Comparison of ENCODE assay signal across 21 cellular contexts in the genomic region with DNA sequence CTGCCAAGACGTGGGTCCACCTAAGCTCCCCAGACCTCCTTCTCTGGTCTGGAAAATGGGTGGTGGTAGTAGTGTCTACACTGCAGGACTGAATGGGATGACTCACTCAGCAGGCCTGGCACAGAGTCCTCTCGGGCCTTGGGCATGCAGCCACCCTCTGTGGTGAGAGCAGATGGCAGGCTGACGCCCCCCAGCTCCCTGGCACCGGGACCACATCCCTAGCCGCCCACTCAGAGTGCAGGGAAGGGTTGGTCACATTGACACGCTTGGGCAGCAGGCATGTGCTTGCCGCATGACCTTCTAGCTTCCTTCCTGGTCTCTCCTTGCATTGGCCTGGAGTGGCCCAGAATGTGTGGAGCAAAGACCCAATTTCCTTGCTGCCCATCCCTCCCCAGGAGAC. TPM values are rescaled to one million over a fixed set of nuclear protein-coding genes. Genes with fewer than 3 reads are reported as not detected.
DNase-seq lines count a peak whose midpoint lies in the region; FAIRE-seq and TF ChIP-seq lines count a peak whose summit lies in the region.
"Had no signal": no experiment of that assay in that cellular context is flagged by ENCODE, and none has a peak within 500 bp of the region (broad histone marks: within the 10 kb centered on the region; RNA-seq: fewer than 3 reads in every experiment).

No MANE protein-coding gene starts in this region.

- no peak for TF ChIP-seq EP300 in sigmoid colon (IDR thresholded peaks at IDR 0.05)

- no peak for TF ChIP-seq CTCF in kidney (IDR thresholded peaks at IDR 0.05; ENCODE audit: borderline replicate concordance, extremely low read depth, insufficient read depth)
- TF ChIP-seq CTCF in sigmoid colon (IDR thresholded peaks at IDR 0.05): no peak

- H3K27me3 ChIP-seq in sigmoid colon: peaks cover 17 to 43% (median 30%) of the 10 kb centered on the region in 3 donors
- H3K27me3 ChIP-seq: vagina had no signal

- peak; percentile 15 for DNase-seq in H4 (ENCODE audit: low spot score)
- DNase-seq in NCI-H446 (lab: John Stamatoyannopoulos, UW): peak; percentile 83 to 96
- DNase-seq in kidney: peak; percentile 63
- DNase-seq in sigmoid colon: peak; percentile 56
- no peak for DNase-seq in stimulated activated CD4-positive, alpha-beta T cell treated with anti-CD3 and anti-CD28 coated beads, Interleukin-4, amount 100 ng/mL, for 24 hours
- no peak for DNase-seq in LoVo (ENCODE audit: low spot score)
- DNase-seq in activated naive CD4-positive, alpha-beta T cell treated with anti-CD3 and anti-CD28 coated beads, Interleukin-2, amount 50 U/mL, for 16 hours: no peak
- DNase-seq: activated CD4-positive, alpha-beta T cell treated with anti-CD3 and anti-CD28 coated beads, Interleukin-2, amount 50 U/mL, for 48 hours; activated CD8-positive, alpha-beta memory T cell treated with anti-CD3 and anti-CD28 coated beads, Interleukin-2, amount 50 U/mL, for 48 hours; CD8-positive, alpha-beta T cell; DMS53; GF-D8; natural killer cell; NCI-H1105; NCI-H524 treated with DMSO at 0.1 percent for 48 hours; stimulated activated CD4-positive, alpha-beta T cell treated with anti-CD3 and anti-CD28 coated beads, Interleukin-2, amount 100 ng/mL, for 24 hours; T1000 had no signal

- H3K36me3 ChIP-seq in kidney (ENCODE audit: control insufficient read depth in 1 of 2, insufficient read depth in 2 of 2, low read length in 2 of 2) (no peaks in the 10 kb centered on the region), sigmoid colon (no peaks in the 10 kb centered on the region)
- H3K36me3 ChIP-seq: vagina had no signal

- H3K9ac ChIP-seq in kidney (ENCODE audit: low read length in 2 of 2): no peak overlapping the region

- H3K4me3 ChIP-seq in kidney (ENCODE audit: low read length in 2 of 2): no peak overlapping the region
- H3K4me3 ChIP-seq in sigmoid colon: no peak overlapping the region
- H3K4me3 ChIP-seq: coronary artery, skin epidermis, vagina had no signal

- H3K4me1 ChIP-seq in kidney (ENCODE audit: control insufficient read depth in 1 of 2, insufficient read depth in 1 of 2, low read depth in 1 of 2, low read length in 2 of 2): no peaks in the 10 kb centered on the region
- peaks cover 0 to 13% (median 8%) of the 10 kb centered on the region in 4 donors for H3K4me1 ChIP-seq in sigmoid colon

- H3K9me3 ChIP-seq in kidney (ENCODE audit: control insufficient read depth in 1 of 2, low read length in 2 of 2): no peaks in the 10 kb centered on the region
- H3K9me3 ChIP-seq in sigmoid colon: no peaks in the 10 kb centered on the region
- H3K9me3 ChIP-seq: vagina had no signal

- no peak for TF ChIP-seq POLR2A in sigmoid colon (IDR thresholded peaks at IDR 0.05)

- intact Hi-C loops in kidney (cut with DNase I): no loop called here
- intact Hi-C loops in sigmoid colon (cut with DNase I): no loop called here

- 61 to 76% methylated on average over 7 of the region's 7 CpGs for WGBS in sigmoid colon, 2 donors

- H3K27ac ChIP-seq in kidney (ENCODE audit: low read depth in 2 of 2, low read length in 2 of 2) (no peak overlapping the region), sigmoid colon (no peak overlapping the region)
- H3K27ac ChIP-seq: coronary artery, RWPE1, skin epidermis, vagina had no signal

- no peak for FAIRE-seq in kidney (lab: Jason Lieb, UNC)

RNA-seq across cellular contexts. Expression of a gene that starts 30.7 kb away (rescaled TPM):
- total RNA-seq in H4 (2014; rRNA removed; shearing (Covaris generic)): 0.10 TPM in 1 of 2 replicates, not detected in the other
- total RNA-seq in kidney: 6.7 TPM
- polyA plus RNA-seq in kidney (ENCODE audit: insufficient read depth, low read depth, low replicate concordance): 8.2 TPM
- total RNA-seq in sigmoid colon: 1 to 10 TPM; 2.5 to 4.8 (median 3.6) TPM
- polyA plus RNA-seq in sigmoid colon: 1 to 10 TPM in 1 of 3 donors, not detected in 2; 2.9 TPM
- total RNA-seq: CD8-positive, alpha-beta T cell; natural killer cell had no signal

Comparison
In these comparisons a context has a peak if more than half of its experiments do, and no peak if none do; other contexts are left out.
1. DNase-seq: peak in H4 (single experiment), NCI-H446 (2 of 2), kidney (single experiment) and sigmoid colon (single experiment); none in stimulated activated CD4-positive, alpha-beta T cell treated with anti-CD3 and anti-CD28 coated beads, Interleukin-4, amount 100 ng/mL, for 24 hours (single experiment), LoVo (single experiment) and activated naive CD4-positive, alpha-beta T cell treated with anti-CD3 and anti-CD28 coated beads, Interleukin-2, amount 50 U/mL, for 16 hours (single experiment).